ENCODE assay signal across 8 cellular contexts in genomic region chr19:12996542-12997094, GRCh38. TPM values are rescaled to one million over a fixed set of nuclear protein-coding genes. Genes with fewer than 3 reads are reported as not detected.
DNase-seq lines count a peak whose midpoint lies in the region; ATAC-seq, FAIRE-seq and TF ChIP-seq lines count a peak whose summit lies in the region.

No MANE protein-coding gene starts in this region.

- peaks cover 0 to 5% (median 5%) of the 10 kb centered on the region in 3 donors for H3K4me1 Mint-ChIP-seq in IgD-negative memory B cell
- peaks cover 16% of the 10 kb centered on the region for H3K4me1 Mint-ChIP-seq in mesothelial cell of epicardium

- WGBS in A549 (ENCODE audit: missing lambda C conversion rate), result 94% methylated on average over 7 of the region's 42 CpGs

- H3K4me2 ChIP-seq in A549, result peak overlapping the region; percentile 95

- TF ChIP-seq POLR2A in A549 (IDR thresholded peaks at IDR 0.05; ENCODE audit: low read length), result no peak

- no peaks in the 10 kb centered on the region for H3K9me3 ChIP-seq in A549

- POLR2A ChIA-PET in A549 (lab: Yijun Ruan, JAX), result no interaction called here

- H3K36me3 Mint-ChIP-seq in IgD-negative memory B cell, result peaks cover 2% of the 10 kb centered on the region
- H3K36me3 Mint-ChIP-seq in mesothelial cell of epicardium, result peaks cover 17% of the 10 kb centered on the region

- no peak for TF ChIP-seq RAD21 in A549 (conservative IDR thresholded peaks at IDR 0.05 in 1 of 2, IDR thresholded peaks at IDR 0.05 in 1 of 2)

- H3K27ac Mint-ChIP-seq in IgD-negative memory B cell (peak overlapping the region in 2 of 3 donors; percentile 35 to 74), mesothelial cell of epicardium (no peak overlapping the region)

- no peak for TF ChIP-seq EP300 in A549 (IDR thresholded peaks at IDR 0.05)

- peak overlapping the region; percentile 55 to 82 (median 72) for H3K4me3 Mint-ChIP-seq in IgD-negative memory B cell
- peak overlapping the region; percentile 62 for H3K4me3 Mint-ChIP-seq in mesothelial cell of epicardium

- ATAC-seq in A549 (peak in 1 of 2 experiments; percentile 43; a peak in 3 of 6 replicates), HG03280 (IDR thresholded peaks at IDR 0.05; ENCODE audit: unreplicated experiment) (no peak), HG03439 (IDR thresholded peaks at IDR 0.05; ENCODE audit: unreplicated experiment) (no peak)

- H3K27ac ChIP-seq in A549, result peak overlapping the region in 1 of 2 experiments; percentile 94; a peak in 4 of 6 replicates

- H3K27me3 Mint-ChIP-seq in IgD-negative memory B cell, result peaks cover 19% of the 10 kb centered on the region
- H3K27me3 Mint-ChIP-seq in mesothelial cell of epicardium (ENCODE audit: low read depth), result peaks cover 87% of the 10 kb centered on the region

- H3K4me3 ChIP-seq in A549, result peak overlapping the region; percentile 62

- FAIRE-seq in A549 (lab: Jason Lieb, UNC), result no peak

- no peaks in the 10 kb centered on the region for H3K4me1 ChIP-seq in A549

- CTCF ChIA-PET in A549 (lab: Yijun Ruan, JAX), result interaction anchor here (1.2 to 2.2 kb wide), 5 partner anchors 10 to 97 kb away, joined by 3 to 9 read pairs (median 4); no protein-coding TSS in a partner anchor

- TF ChIP-seq CTCF in A549 (IDR thresholded peaks at IDR 0.05), result no peak
- TF ChIP-seq CTCF in mesothelial cell of epicardium (IDR thresholded peaks at IDR 0.05; ENCODE audit: unreplicated experiment), result no peak

- DNase-seq in A549 (ENCODE audit: low read depth in 1 of 2, low spot score in 1 of 2) (no peak), dermis blood vessel endothelial cell (peak; percentile 43), mesothelial cell of epicardium (ENCODE audit: low spot score in 2 of 2, unreplicated experiment in 2 of 2) (no peak), cerebellar cortex (ENCODE audit: low spot score) (no peak), foreskin melanocyte (no peak)

- H3K9me3 Mint-ChIP-seq in IgD-negative memory B cell (no peaks in the 10 kb centered on the region), mesothelial cell of epicardium (no peaks in the 10 kb centered on the region)

TF ChIP-seq in A549, 52 proteins besides CTCF, POLR2A, EP300 and RAD21:
- TF ChIP-seq SMC3 (IDR thresholded peaks at IDR 0.05), result no peak
- TF ChIP-seq HMGXB4 (CRISPR knock-in tag; IDR thresholded peaks at IDR 0.05; ENCODE audit: borderline replicate concordance), result no peak
- no peak for TF ChIP-seq CBX8 (IDR thresholded peaks at IDR 0.05)
- TF ChIP-seq, protein P1, sequence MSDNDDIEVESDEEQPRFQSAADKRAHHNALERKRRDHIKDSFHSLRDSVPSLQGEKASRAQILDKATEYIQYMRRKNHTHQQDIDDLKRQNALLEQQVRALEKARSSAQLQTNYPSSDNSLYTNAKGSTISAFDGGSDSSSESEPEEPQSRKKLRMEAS (IDR thresholded peaks at IDR 0.05), result no peak
- no peak for TF ChIP-seq ZNF302 (CRISPR knock-in tag; IDR thresholded peaks at IDR 0.05)
- TF ChIP-seq ATOH8 (CRISPR knock-in tag; IDR thresholded peaks at IDR 0.05; ENCODE audit: low read depth), result no peak
- no peak for TF ChIP-seq RNF2 (IDR thresholded peaks at IDR 0.05; ENCODE audit: borderline replicate concordance, low read depth)
- no peak for TF ChIP-seq USF2 (IDR thresholded peaks at IDR 0.05)
- no peak for TF ChIP-seq SREBF2 (IDR thresholded peaks at IDR 0.05)

RNA-seq across cellular contexts. Expression of gene NFIX, which starts 1.3 kb away (rescaled TPM):
- polyA plus RNA-seq in A549 (2011; rRNA removed) (0.52 and 1.0 TPM in 2 replicates), A549 (2017; fragmentation: RNase III; extraction: RNeasy Plus Mini Kit Qiagen cat#74134 plus additional on column Dnase treatment) (3.0 to 4.5 TPM (median 3.0 TPM) in 3 replicates), IgD-negative memory B cell (0.09 TPM)
- polyA plus RNA-seq in A549 (2012; cell fraction: cytosol; rRNA removed), result 1.1 and 1.5 TPM in 2 replicates
- 1.5 and 2.0 TPM in 2 replicates for polyA plus RNA-seq in A549 (2012; cell fraction: nucleus; rRNA removed)
- polyA minus RNA-seq in A549 (2011; rRNA and poly(A)+ RNA removed), result 1.1 and 2.5 TPM in 2 replicates
- total RNA-seq in dermis blood vessel endothelial cell (12.6 and 23.7 TPM in 2 replicates), mesothelial cell of epicardium (52.4 to 55.5 TPM (median 53.8 TPM) in 3 replicates)

RNA-seq across cellular contexts. Expression of gene DAND5, which starts 27.2 kb away (rescaled TPM):
- 0.12 and 0.16 TPM in 2 replicates for polyA plus RNA-seq in A549 (2011; rRNA removed)
- 0.16 and 0.19 TPM in 2 replicates for polyA plus RNA-seq in A549 (2012; cell fraction: cytosol; rRNA removed)
- polyA plus RNA-seq in A549 (2012; cell fraction: nucleus; rRNA removed), result 0.35 and 0.54 TPM in 2 replicates
- 0.12 to 0.21 TPM (median 0.14 TPM) in 3 replicates for polyA plus RNA-seq in A549 (2017; fragmentation: RNase III; extraction: RNeasy Plus Mini Kit Qiagen cat#74134 plus additional on column Dnase treatment)
- polyA minus RNA-seq in A549 (2011; rRNA and poly(A)+ RNA removed), result 0.08 TPM in 1 of 2 replicates, not detected in the other
- not detected for polyA plus RNA-seq in IgD-negative memory B cell
- total RNA-seq in dermis blood vessel endothelial cell, result 0.09 and 0.17 TPM in 2 replicates
- total RNA-seq in mesothelial cell of epicardium, result 0.16 TPM in 1 of 3 replicates, not detected in the others

RNA-seq across cellular contexts. Expression of gene GADD45GIP1, which starts 39.6 kb away (rescaled TPM):
- 18.3 and 26.4 TPM in 2 replicates for polyA plus RNA-seq in A549 (2011; rRNA removed)
- polyA plus RNA-seq in A549 (2012; cell fraction: cytosol; rRNA removed), result 74.9 and 82.7 TPM in 2 replicates
- 37.7 and 45.3 TPM in 2 replicates for polyA plus RNA-seq in A549 (2012; cell fraction: nucleus; rRNA removed)
- 30.7 to 31.9 TPM (median 31.1 TPM) in 3 replicates for polyA plus RNA-seq in A549 (2017; fragmentation: RNase III; extraction: RNeasy Plus Mini Kit Qiagen cat#74134 plus additional on column Dnase treatment)
- 3.5 and 3.8 TPM in 2 replicates for polyA minus RNA-seq in A549 (2011; rRNA and poly(A)+ RNA removed)
- 84.1 TPM for polyA plus RNA-seq in IgD-negative memory B cell
- total RNA-seq in dermis blood vessel endothelial cell, result 19.5 and 20.6 TPM in 2 replicates
- total RNA-seq in mesothelial cell of epicardium, result 18.7 to 19.1 TPM (median 18.8 TPM) in 3 replicates

RNA-seq across cellular contexts. Expression of gene RAD23A, which starts 51.0 kb away (rescaled TPM):
- polyA plus RNA-seq in A549 (2011; rRNA removed), result 46.4 and 56.2 TPM in 2 replicates
- polyA plus RNA-seq in A549 (2012; cell fraction: cytosol; rRNA removed), result 105 and 107 TPM in 2 replicates
- 125 and 132 TPM in 2 replicates for polyA plus RNA-seq in A549 (2012; cell fraction: nucleus; rRNA removed)
- polyA plus RNA-seq in A549 (2017; fragmentation: RNase III; extraction: RNeasy Plus Mini Kit Qiagen cat#74134 plus additional on column Dnase treatment), result 68.6 to 71.6 TPM (median 71.1 TPM) in 3 replicates
- polyA minus RNA-seq in A549 (2011; rRNA and poly(A)+ RNA removed), result 39.3 and 68.6 TPM in 2 replicates
- polyA plus RNA-seq in IgD-negative memory B cell, result 132 TPM
- 52.9 and 98.1 TPM in 2 replicates for total RNA-seq in dermis blood vessel endothelial cell
- total RNA-seq in mesothelial cell of epicardium, result 78.6 to 87.4 TPM (median 80.7 TPM) in 3 replicates

RNA-seq across cellular contexts. Expression of gene CALR, which starts 58.2 kb away (rescaled TPM):
- polyA plus RNA-seq in A549 (2011; rRNA removed) (356 and 419 TPM in 2 replicates), A549 (2017; fragmentation: RNase III; extraction: RNeasy Plus Mini Kit Qiagen cat#74134 plus additional on column Dnase treatment) (484 to 507 TPM (median 494 TPM) in 3 replicates), IgD-negative memory B cell (158 TPM)
- polyA plus RNA-seq in A549 (2012; cell fraction: cytosol; rRNA removed), result 378 and 414 TPM in 2 replicates
- 343 and 404 TPM in 2 replicates for polyA plus RNA-seq in A549 (2012; cell fraction: nucleus; rRNA removed)
- 427 and 530 TPM in 2 replicates for polyA minus RNA-seq in A549 (2011; rRNA and poly(A)+ RNA removed)
- total RNA-seq in dermis blood vessel endothelial cell (1,244 and 1,415 TPM in 2 replicates), mesothelial cell of epicardium (863 to 886 TPM (median 869 TPM) in 3 replicates)
